Comparison of ENCODE assay signal across 21 cellular contexts in the genomic region with DNA sequence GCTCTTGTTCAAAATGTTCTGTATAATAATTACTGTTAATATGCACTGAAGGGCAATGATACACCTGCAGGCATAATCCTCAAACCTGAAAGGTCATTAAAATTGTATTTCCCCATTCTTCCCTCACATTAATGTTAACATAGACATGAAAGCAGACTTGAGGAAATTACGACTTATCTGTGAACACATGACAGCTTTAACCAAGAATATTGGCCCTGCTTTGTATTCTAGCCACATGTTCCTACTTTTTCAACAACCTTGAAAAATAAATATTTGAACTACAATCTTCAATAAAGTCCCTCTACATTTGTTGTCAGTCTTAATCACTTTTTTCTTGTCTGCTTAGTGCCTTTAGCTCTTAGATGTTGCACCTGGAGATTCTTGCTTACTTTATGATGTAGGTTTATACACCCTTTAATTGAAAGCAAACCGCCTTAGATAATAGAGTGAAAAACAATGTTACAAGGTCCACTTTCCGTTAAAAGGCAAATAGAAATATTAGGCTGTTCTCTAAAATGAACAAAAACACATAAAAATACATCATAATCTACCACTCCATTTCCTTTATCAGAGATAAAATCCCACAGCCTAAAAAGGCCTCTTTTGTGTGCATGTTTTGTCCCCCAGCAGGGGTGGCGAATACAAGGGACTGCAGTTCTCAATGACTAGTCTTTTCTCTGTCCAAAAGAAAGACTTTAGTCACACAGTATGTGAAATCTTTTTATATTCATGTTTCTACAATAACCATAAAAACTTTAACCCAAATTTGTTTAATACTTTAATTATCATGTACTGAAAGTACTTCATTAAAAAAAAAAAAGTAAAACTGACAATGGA. TPM values are rescaled to one million over a fixed set of nuclear protein-coding genes. Genes with fewer than 3 reads are reported as not detected.
DNase-seq lines count a peak whose midpoint lies in the region; ATAC-seq and TF ChIP-seq lines count a peak whose summit lies in the region.
"Had no signal": no experiment of that assay in that cellular context is flagged by ENCODE, and none has a peak within 500 bp of the region (broad histone marks: within the 10 kb centered on the region; RNA-seq: fewer than 3 reads in every experiment).

No MANE protein-coding gene starts in this region.

- no peaks in the 10 kb centered on the region for H3K9me3 Mint-ChIP-seq in CD4-positive, alpha-beta memory T cell
- no peaks in the 10 kb centered on the region for H3K9me3 Mint-ChIP-seq in endodermal cell
- no peaks in the 10 kb centered on the region for H3K9me3 Mint-ChIP-seq in naive thymus-derived CD8-positive, alpha-beta T cell
- H3K9me3 Mint-ChIP-seq: activated T-helper 17 cell treated with anti-CD3 and anti-CD28 coated beads, Interleukin-2, amount 50 U/mL, for 72 hours; T-helper 2 cell treated with Interferon-gamma antibody and Interleukin-4, amounts not matched to agents 5 μg/mL and 100 μg/mL, for 36 hours; type B pancreatic cell had no signal

- intact Hi-C loops in CD4-positive, alpha-beta memory T cell (cut with micrococcal nuclease) = no loop called here
- intact Hi-C loops in lower leg skin (cut with DNase I; ENCODE audit: low total_unique reads) = no loop called here

- POLR2A ChIA-PET in CD4-positive, alpha-beta memory T cell (lab: Charles Lee; ENCODE audit: partially characterized antibody) = interaction anchor here (1.3 kb wide), 1 partner anchor 55 kb away, joined by 3 read pairs; no protein-coding TSS in a partner anchor
- POLR2A ChIA-PET in naive thymus-derived CD8-positive, alpha-beta T cell (lab: Charles Lee) = interaction anchor here (0.6 kb wide), 1 partner anchor 54 kb away, joined by 3 read pairs; no protein-coding TSS in a partner anchor

- no peak for TF ChIP-seq POLR2A in lower leg skin (IDR thresholded peaks at IDR 0.05)

- peaks cover 16% of the 10 kb centered on the region for H3K36me3 ChIP-seq in CD4-positive, alpha-beta memory T cell (ENCODE audit: insufficient read depth, low read length)
- H3K36me3 ChIP-seq in endodermal cell (ENCODE audit: control insufficient read depth, insufficient read depth, low read length) = peaks cover 77% of the 10 kb centered on the region

- no peak overlapping the region for H3K27ac ChIP-seq in CD4-positive, alpha-beta memory T cell (ENCODE audit: low read depth, low read length)
- H3K27ac ChIP-seq in endodermal cell (ENCODE audit: low read depth, low read length) = no peak overlapping the region
- H3K27ac ChIP-seq: left ventricle myocardium inferior had no signal

- H3K4me1 Mint-ChIP-seq in CD4-positive, alpha-beta memory T cell = peaks cover 15 to 24% (median 21%) of the 10 kb centered on the region in 4 donors
- peaks cover 16% of the 10 kb centered on the region for H3K4me1 Mint-ChIP-seq in endodermal cell
- H3K4me1 Mint-ChIP-seq in naive thymus-derived CD8-positive, alpha-beta T cell = peaks cover 7 to 23% (median 20%) of the 10 kb centered on the region in 4 donors
- H3K4me1 Mint-ChIP-seq: activated T-helper 17 cell treated with anti-CD3 and anti-CD28 coated beads, Interleukin-2, amount 50 U/mL, for 72 hours had no signal

- no peaks in the 10 kb centered on the region for H3K27me3 Mint-ChIP-seq in CD4-positive, alpha-beta memory T cell
- no peaks in the 10 kb centered on the region for H3K27me3 Mint-ChIP-seq in endodermal cell (ENCODE audit: insufficient read depth)
- H3K27me3 Mint-ChIP-seq in naive thymus-derived CD8-positive, alpha-beta T cell = no peaks in the 10 kb centered on the region
- H3K27me3 Mint-ChIP-seq: activated T-helper 17 cell treated with anti-CD3 and anti-CD28 coated beads, Interleukin-2, amount 50 U/mL, for 72 hours; type B pancreatic cell had no signal

- no peak for ATAC-seq in naive thymus-derived CD8-positive, alpha-beta T cell
- no peak for ATAC-seq in GM18870 (IDR thresholded peaks at IDR 0.05; ENCODE audit: unreplicated experiment)
- ATAC-seq in left lobe of liver = no peak
- ATAC-seq: activated T-helper 17 cell treated with anti-CD3 and anti-CD28 coated beads, Interleukin-2, amount 50 U/mL, for 72 hours; sciatic nerve had no signal

- H3K36me3 Mint-ChIP-seq in CD4-positive, alpha-beta memory T cell = peaks cover 43 to 57% of the 10 kb centered on the region in 2 donors
- H3K36me3 Mint-ChIP-seq in endodermal cell (ENCODE audit: low read depth) = peaks cover 64% of the 10 kb centered on the region
- H3K36me3 Mint-ChIP-seq in naive thymus-derived CD8-positive, alpha-beta T cell = peaks cover 0 to 66% (median 21%) of the 10 kb centered on the region in 3 donors

- H3K27me3 ChIP-seq in CD4-positive, alpha-beta memory T cell (ENCODE audit: insufficient read depth, low read length) = no peaks in the 10 kb centered on the region
- no peaks in the 10 kb centered on the region for H3K27me3 ChIP-seq in endodermal cell (ENCODE audit: control insufficient read depth, insufficient read depth, low read length, poor library complexity, severe bottlenecking)

- H3K27ac Mint-ChIP-seq in CD4-positive, alpha-beta memory T cell = peak overlapping the region in 5 of 7 donors; percentile 15 to 69 (median 29)
- no peak overlapping the region for H3K27ac Mint-ChIP-seq in endodermal cell
- H3K27ac Mint-ChIP-seq in naive thymus-derived CD8-positive, alpha-beta T cell = peak overlapping the region in 9 of 10 donors; percentile 0 to 55 (median 21)
- H3K27ac Mint-ChIP-seq: activated T-helper 17 cell treated with anti-CD3 and anti-CD28 coated beads, Interleukin-2, amount 50 U/mL, for 72 hours; T-helper 2 cell treated with Interferon-gamma antibody and Interleukin-4, amounts not matched to agents 5 μg/mL and 100 μg/mL, for 36 hours; type B pancreatic cell had no signal

- H3K9me3 ChIP-seq in CD4-positive, alpha-beta memory T cell (ENCODE audit: control insufficient read depth in 1 of 2, low read length in 2 of 2) = no peaks in the 10 kb centered on the region
- H3K9me3 ChIP-seq in endodermal cell (ENCODE audit: control insufficient read depth, low read length) = no peaks in the 10 kb centered on the region
- H3K9me3 ChIP-seq: left ventricle myocardium inferior had no signal

- H3K4me3 ChIP-seq in CD4-positive, alpha-beta memory T cell (ENCODE audit: low read length in 2 of 2) = no peak overlapping the region
- H3K4me3 ChIP-seq in endodermal cell (ENCODE audit: low read length) (no peak overlapping the region), lower leg skin (ENCODE audit: low read depth, poor library complexity, severe bottlenecking) (no peak overlapping the region)
- H3K4me3 ChIP-seq: left ventricle myocardium inferior had no signal

- CTCF ChIA-PET in CD4-positive, alpha-beta memory T cell (lab: Charles Lee; ENCODE audit: partially characterized antibody) = interaction anchor here (0.9 kb wide), 1 partner anchor 57 kb away, joined by 3 read pairs; no protein-coding TSS in a partner anchor

- no peak overlapping the region for H3K9ac ChIP-seq in endodermal cell (ENCODE audit: extremely low read depth, low read length, poor library complexity, severe bottlenecking)

- H3K4me1 ChIP-seq in CD4-positive, alpha-beta memory T cell (ENCODE audit: insufficient read depth, low read length) = peaks cover 17% of the 10 kb centered on the region
- no peaks in the 10 kb centered on the region for H3K4me1 ChIP-seq in endodermal cell (ENCODE audit: control insufficient read depth, insufficient read depth, low read length)
- H3K4me1 ChIP-seq: left ventricle myocardium inferior had no signal

- H3K4me3 Mint-ChIP-seq in CD4-positive, alpha-beta memory T cell = no peak overlapping the region
- H3K4me3 Mint-ChIP-seq in endodermal cell = no peak overlapping the region
- H3K4me3 Mint-ChIP-seq in naive thymus-derived CD8-positive, alpha-beta T cell = no peak overlapping the region
- H3K4me3 Mint-ChIP-seq: activated T-helper 17 cell treated with anti-CD3 and anti-CD28 coated beads, Interleukin-2, amount 50 U/mL, for 72 hours; T-helper 2 cell treated with Interferon-gamma antibody and Interleukin-4, amounts not matched to agents 5 μg/mL and 100 μg/mL, for 36 hours; type B pancreatic cell had no signal

- TF ChIP-seq CTCF in endodermal cell (conservative IDR thresholded peaks at IDR 0.05) = peak; percentile 24
- no peak for TF ChIP-seq CTCF in lower leg skin (IDR thresholded peaks at IDR 0.05)

- WGBS in endodermal cell (ENCODE audit: insufficient coverage in 1 of 2, insufficient read length in 1 of 2), 2 experiments = 97 to 98% methylated on average over 3 to 4 of the region's 4 CpGs
- WGBS in lower leg skin, 2 donors = 90 to 92% methylated on average over 4 of the region's 4 CpGs

- no peak for DNase-seq in CD4-positive, alpha-beta memory T cell
- DNase-seq in NCI-H146 (lab: John Stamatoyannopoulos, UW) (peak; percentile 84), endodermal cell (no peak), SKM-1 (lab: John Stamatoyannopoulos, UW; ENCODE audit: unreplicated experiment) (no peak), left lobe of liver (ENCODE audit: low spot score) (no peak), lower leg skin (ENCODE audit: low spot score in 2 of 2) (no peak)
- no peak for DNase-seq in naive thymus-derived CD8-positive, alpha-beta T cell
- DNase-seq: activated CD4-positive, CD25-positive, alpha-beta regulatory T cell; dermis blood vessel endothelial cell; foreskin fibroblast; GOT3; left ventricle myocardium inferior; NCI-H1092 treated with DMSO at 0.1 percent for 48 hours; NCI-H2171; NCI-H526 treated with DMSO at 0.1 percent for 48 hours; stimulated activated naive CD4-positive, alpha-beta T cell had no signal

RNA-seq across cellular contexts. Expression of gene ZFC3H1, which starts 55.9 kb away (rescaled TPM):
- total RNA-seq in CD4-positive, alpha-beta memory T cell = 100 to 1,000 TPM; 118 to 121 TPM
- 10 to 100 TPM; 15.0 to 30.2 TPM for polyA plus RNA-seq in CD4-positive, alpha-beta memory T cell
- 10 to 100 TPM; 40.5 to 46.0 TPM for total RNA-seq in endodermal cell
- polyA plus RNA-seq in endodermal cell (2013, experiment 1 of 2) = 29.1 TPM
- 32.8 TPM for polyA plus RNA-seq in endodermal cell (2013, experiment 2 of 2)
- total RNA-seq in naive thymus-derived CD8-positive, alpha-beta T cell = 100 to 1,000 TPM; 117 to 118 TPM
- polyA plus RNA-seq in naive thymus-derived CD8-positive, alpha-beta T cell = 10 to 100 TPM; 19.1 to 28.5 (median 21.3) TPM
- total RNA-seq in left lobe of liver = 13.4 TPM
- 10 to 100 TPM; 47.1 to 80.1 (median 52.6) TPM for total RNA-seq in lower leg skin

RNA-seq across cellular contexts. Expression of gene THAP2, which starts 56.4 kb away (rescaled TPM):
- total RNA-seq in CD4-positive, alpha-beta memory T cell = 10 to 100 TPM; 13.1 to 14.0 TPM
- polyA plus RNA-seq in CD4-positive, alpha-beta memory T cell = 10 to 100 TPM in 1 of 2 donors, 1 to 10 TPM in 1; 6.3 to 10.4 TPM
- total RNA-seq in endodermal cell (1 to 10 TPM; 7.2 to 9.3 TPM), left lobe of liver (1.4 TPM), lower leg skin (1 to 10 TPM; 2.6 to 3.2 (median 3.0) TPM)
- polyA plus RNA-seq in endodermal cell (2013, experiment 1 of 2) = 14.7 TPM
- 12.4 TPM for polyA plus RNA-seq in endodermal cell (2013, experiment 2 of 2)
- total RNA-seq in naive thymus-derived CD8-positive, alpha-beta T cell = 10 to 100 TPM; 14.3 to 15.8 TPM
- 10 to 100 TPM in 1 of 3 donors, 1 to 10 TPM in 2; 9.6 to 11.6 (median 9.7) TPM for polyA plus RNA-seq in naive thymus-derived CD8-positive, alpha-beta T cell
